8 cellular contexts compared by ENCODE assay signal in genomic region chr7:117385340-117386124, GRCh38. TPM values are rescaled to one million over a fixed set of nuclear protein-coding genes. Genes with fewer than 3 reads are reported as not detected.
DNase-seq lines count a peak whose midpoint lies in the region; ATAC-seq lines count a peak whose summit lies in the region.

No MANE protein-coding gene starts in this region.

- H3K27ac Mint-ChIP-seq in activated T-cell treated with anti-CD3 and anti-CD28 coated beads, Interleukin-2, amount 50 U/mL, for 72 hours, result no peak overlapping the region

- peaks cover 3 to 13% of the 10 kb centered on the region in 2 donors for H3K9me3 Mint-ChIP-seq in activated T-cell treated with anti-CD3 and anti-CD28 coated beads, Interleukin-2, amount 50 U/mL, for 72 hours

- H3K4me1 ChIP-seq in right cardiac atrium (ENCODE audit: control insufficient read depth, insufficient read depth, low read length), result no peaks in the 10 kb centered on the region

- H3K4me1 Mint-ChIP-seq in activated T-cell treated with anti-CD3 and anti-CD28 coated beads, Interleukin-2, amount 50 U/mL, for 72 hours (ENCODE audit: low read depth), result no peaks in the 10 kb centered on the region

- DNase-seq in NOMO-1 treated with DMSO at 0.1 percent for 48 hours (lab: John Stamatoyannopoulos, UW; ENCODE audit: unreplicated experiment), result peak; percentile 4
- no peak for DNase-seq in NOMO-1 (lab: John Stamatoyannopoulos, UW; ENCODE audit: unreplicated experiment in 2 of 2)
- DNase-seq in RKO (ENCODE audit: low spot score), result peak; percentile 70
- no peak for DNase-seq in right cardiac atrium
- DNase-seq in activated T-cell treated with anti-CD3 and anti-CD28 coated beads, Interleukin-2, amount 50 U/mL, for 72 hours, result no peak
- no peak for DNase-seq in HK-2 (ENCODE audit: unreplicated experiment)
- DNase-seq in NCI-H1092 (lab: John Stamatoyannopoulos, UW), result no peak

- no peak overlapping the region for H3K4me3 Mint-ChIP-seq in activated T-cell treated with anti-CD3 and anti-CD28 coated beads, Interleukin-2, amount 50 U/mL, for 72 hours

- no peak overlapping the region for H3K27ac ChIP-seq in right cardiac atrium (ENCODE audit: low read length)

- intact Hi-C loops in right cardiac atrium (cut with DNase I), result loop anchor here in 3 of 4 donors (10.0 kb wide), 2 partner anchors 161 to 171 kb away; no protein-coding TSS in a partner anchor

- no peaks in the 10 kb centered on the region for H3K27me3 Mint-ChIP-seq in activated T-cell treated with anti-CD3 and anti-CD28 coated beads, Interleukin-2, amount 50 U/mL, for 72 hours (ENCODE audit: low read depth)

- H3K27me3 ChIP-seq in right cardiac atrium (ENCODE audit: control insufficient read depth, insufficient read depth), result no peaks in the 10 kb centered on the region

- H3K4me3 ChIP-seq in right cardiac atrium (ENCODE audit: low read length), result no peak overlapping the region

- H3K36me3 Mint-ChIP-seq in activated T-cell treated with anti-CD3 and anti-CD28 coated beads, Interleukin-2, amount 50 U/mL, for 72 hours (ENCODE audit: insufficient read depth in 2 of 2), result no peaks in the 10 kb centered on the region

- no peaks in the 10 kb centered on the region for H3K9me3 ChIP-seq in right cardiac atrium (ENCODE audit: control insufficient read depth, low read length)

- ATAC-seq in HG03060 (IDR thresholded peaks at IDR 0.05; ENCODE audit: low read depth, unreplicated experiment), result peak; percentile 66
- ATAC-seq in right cardiac atrium, result peak; percentile 40 to 67
- ATAC-seq in activated T-cell treated with anti-CD3 and anti-CD28 coated beads, Interleukin-2, amount 50 U/mL, for 72 hours (replicated peaks in 1 of 2), result no peak

- WGBS in right cardiac atrium, result 53% methylated on average over 7 of the region's 7 CpGs

RNA-seq across cellular contexts. Expression of gene ASZ1, which starts 41.8 kb away (rescaled TPM):
- not detected for total RNA-seq in right cardiac atrium
- not detected for polyA plus RNA-seq in right cardiac atrium
- not detected for total RNA-seq in activated T-cell treated with anti-CD3 and anti-CD28 coated beads, Interleukin-2, amount 50 U/mL, for 72 hours

Comparison
In these comparisons a context has a peak if more than half of its experiments do, and no peak if none do; other contexts are left out.
1. DNase-seq: peak in NOMO-1 treated with DMSO at 0.1 percent for 48 hours (single experiment) and RKO (single experiment); none in NOMO-1 (0 of 2), right cardiac atrium (0 of 3), activated T-cell treated with anti-CD3 and anti-CD28 coated beads, Interleukin-2, amount 50 U/mL, for 72 hours (0 of 2), HK-2 (single experiment) and NCI-H1092 (single experiment).
2. ATAC-seq: peak in HG03060 (single experiment) and right cardiac atrium (2 of 2); none in activated T-cell treated with anti-CD3 and anti-CD28 coated beads, Interleukin-2, amount 50 U/mL, for 72 hours (0 of 2).